ENCODE assay signal across 14 cellular contexts in genomic region chr20:18760852-18761251, GRCh38. TPM values are rescaled to one million over a fixed set of nuclear protein-coding genes. Genes with fewer than 3 reads are reported as not detected.
"Had no signal": no experiment of that assay in that cellular context is flagged by ENCODE, and none has a peak within 500 bp of the region (broad histone marks: within the 10 kb centered on the region; RNA-seq: fewer than 3 reads in every experiment).

No MANE protein-coding gene starts in this region.

RNA-seq across cellular contexts. Expression of gene SCP2D1, which starts 52.7 kb away (rescaled TPM):
- total RNA-seq: stomach, subcutaneous adipose tissue, suprapubic skin, temporal lobe, thoracic aorta, thyroid gland, tibial nerve, transverse colon, upper lobe of left lung, upper lobe of right lung, ureter, urinary bladder, uterus, vagina had no signal
